ENCODE assay signal across 21 cellular contexts in the genomic region with DNA sequence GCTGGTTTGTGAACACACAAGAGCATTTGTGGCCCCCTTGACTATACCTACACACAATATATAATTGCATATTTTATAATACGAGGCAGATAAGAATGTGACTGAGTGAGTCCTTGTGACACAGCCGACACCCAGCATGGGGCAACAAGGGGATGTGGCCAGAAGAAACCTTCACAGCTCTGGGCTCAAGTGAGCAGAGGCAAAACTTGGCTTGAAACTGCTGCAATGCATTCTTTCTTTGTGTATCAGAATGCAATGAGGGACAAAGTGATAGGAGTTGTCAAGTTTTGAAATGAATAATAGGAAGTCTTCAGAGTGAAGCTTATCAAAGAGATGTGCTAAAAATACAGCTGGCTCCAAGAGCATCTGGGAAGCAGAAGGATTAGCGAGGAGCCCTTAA.
"Had no signal": no experiment of that assay in that cellular context is flagged by ENCODE, and none has a peak within 500 bp of the region (broad histone marks: within the 10 kb centered on the region; RNA-seq: fewer than 3 reads in every experiment).

No MANE protein-coding gene starts in this region.

- H3K4me3 Mint-ChIP-seq: naive B cell; nephron; stimulated activated effector memory CD8-positive, alpha-beta T cell treated with anti-CD3 and anti-CD28 coated beads, Interleukin-12 subunit alpha, Interleukin-12 subunit beta, amount 100 ng/mL, for 72 hours had no signal

- H3K27me3 ChIP-seq: left lung, suprapubic skin, thyroid gland, upper lobe of right lung, vagina had no signal

- H3K4me2 ChIP-seq: smooth muscle cell had no signal

- FAIRE-seq: frontal cortex had no signal

- H3K4me1 ChIP-seq: left lung, psoas muscle, suprapubic skin, thyroid gland, upper lobe of right lung, vagina had no signal

- ATAC-seq: left lung; psoas muscle; stimulated activated effector memory CD8-positive, alpha-beta T cell treated with anti-CD3 and anti-CD28 coated beads, Interleukin-12 subunit alpha, Interleukin-12 subunit beta, amount 100 ng/mL, for 72 hours; stimulated activated naive CD8-positive, alpha-beta T cell treated with anti-CD3 and anti-CD28 coated beads, Interleukin-15, Interleukin-2, amounts not matched to agents 100 U/mL and 50 U/mL, for 24 hours; upper lobe of right lung had no signal

- H3K9me3 Mint-ChIP-seq: nephron; stimulated activated effector memory CD8-positive, alpha-beta T cell treated with anti-CD3 and anti-CD28 coated beads, Interleukin-12 subunit alpha, Interleukin-12 subunit beta, amount 100 ng/mL, for 72 hours had no signal

- H3K9me3 ChIP-seq: left lung, neutrophil, psoas muscle, suprapubic skin, thyroid gland, upper lobe of right lung, vagina had no signal

- H3K27ac Mint-ChIP-seq: naive B cell; nephron; stimulated activated effector memory CD8-positive, alpha-beta T cell treated with anti-CD3 and anti-CD28 coated beads, Interleukin-12 subunit alpha, Interleukin-12 subunit beta, amount 100 ng/mL, for 72 hours had no signal

- H3K4me3 ChIP-seq: coronary artery, left lung, lung, psoas muscle, smooth muscle cell, suprapubic skin, thyroid gland, upper lobe of right lung, vagina had no signal

- DNase-seq: effector CD4-positive, alpha-beta T cell; islet precursor cell; left lung; mesenchymal stem cell; naive B cell; psoas muscle; retina; stimulated activated CD4-positive, alpha-beta T cell treated with anti-CD3 and anti-CD28 coated beads, Interleukin-4, amount 100 ng/mL, for 1 hour; stimulated activated CD8-positive, alpha-beta memory T cell treated with anti-CD3 and anti-CD28 coated beads, Interleukin-4, amount 100 ng/mL, for 48 hours; stimulated activated naive CD8-positive, alpha-beta T cell treated with anti-CD3 and anti-CD28 coated beads, Interleukin-15, Interleukin-2, amounts not matched to agents 100 U/mL and 50 U/mL, for 24 hours; thyroid gland; upper lobe of right lung had no signal

- H3K27ac ChIP-seq: coronary artery, left lung, neutrophil, psoas muscle, suprapubic skin, thyroid gland, upper lobe of right lung, vagina had no signal

- H3K36me3 ChIP-seq: left lung, neutrophil, suprapubic skin, thyroid gland, upper lobe of right lung, vagina had no signal

- H3K4me1 Mint-ChIP-seq: naive B cell; stimulated activated effector memory CD8-positive, alpha-beta T cell treated with anti-CD3 and anti-CD28 coated beads, Interleukin-12 subunit alpha, Interleukin-12 subunit beta, amount 100 ng/mL, for 72 hours had no signal

- H3K36me3 Mint-ChIP-seq: naive B cell; stimulated activated effector memory CD8-positive, alpha-beta T cell treated with anti-CD3 and anti-CD28 coated beads, Interleukin-12 subunit alpha, Interleukin-12 subunit beta, amount 100 ng/mL, for 72 hours had no signal
